In genomic region chr14:58276208-58276607, GRCh38 we compare ENCODE assay signal across 17 cellular contexts. TPM values are rescaled to one million over a fixed set of nuclear protein-coding genes. Genes with fewer than 3 reads are reported as not detected.
DNase-seq lines count a peak whose midpoint lies in the region; ATAC-seq and TF ChIP-seq lines count a peak whose summit lies in the region.
"Had no signal": no experiment of that assay in that cellular context is flagged by ENCODE, and none has a peak within 500 bp of the region (broad histone marks: within the 10 kb centered on the region; RNA-seq: fewer than 3 reads in every experiment).

No MANE protein-coding gene starts in this region.

- H3K27ac ChIP-seq in RWPE2 (ENCODE audit: poor library complexity, severe bottlenecking) (peak overlapping the region; percentile 6), brain microvascular endothelial cell (no peak overlapping the region)
- H3K27ac ChIP-seq: cardiac muscle cell had no signal

- H3K27me3 Mint-ChIP-seq in activated naive CD4-positive, alpha-beta T cell treated with anti-CD3 and anti-CD28 coated beads, Interleukin-2, amount 10 ng/mL, durations not matched to agents 7 days and 5 days: no peaks in the 10 kb centered on the region
- H3K27me3 Mint-ChIP-seq in dendritic cell treated with granulocyte-macrophage colony-stimulating factor and Interleukin-4, amounts not matched to agents 40 ng/mL and 50 ng/mL, for 4 days: no peaks in the 10 kb centered on the region
- H3K27me3 Mint-ChIP-seq in stimulated activated naive CD8-positive, alpha-beta T cell treated with anti-CD3 and anti-CD28 coated beads, Interleukin-15, Interleukin-2, amounts not matched to agents 100 ng/mL and 50 ng/mL, for 24 hours: no peaks in the 10 kb centered on the region

- H3K36me3 Mint-ChIP-seq in activated naive CD4-positive, alpha-beta T cell treated with anti-CD3 and anti-CD28 coated beads, Interleukin-2, amount 10 ng/mL, durations not matched to agents 7 days and 5 days: peaks cover 60% of the 10 kb centered on the region
- H3K36me3 Mint-ChIP-seq in dendritic cell treated with granulocyte-macrophage colony-stimulating factor and Interleukin-4, amounts not matched to agents 40 ng/mL and 50 ng/mL, for 4 days (ENCODE audit: low read depth): peaks cover 89% of the 10 kb centered on the region
- H3K36me3 Mint-ChIP-seq in stimulated activated naive CD8-positive, alpha-beta T cell treated with anti-CD3 and anti-CD28 coated beads, Interleukin-15, Interleukin-2, amounts not matched to agents 100 ng/mL and 50 ng/mL, for 24 hours (ENCODE audit: low read depth): peaks cover 70% of the 10 kb centered on the region

- TF ChIP-seq CTCF in RWPE2 (IDR thresholded peaks at IDR 0.05; ENCODE audit: poor library complexity, severe bottlenecking): no peak
- no peak for TF ChIP-seq CTCF in brain microvascular endothelial cell (IDR thresholded peaks at IDR 0.05; ENCODE audit: low read depth, low read length, missing control alignments)

- peaks cover 4% of the 10 kb centered on the region for H3K4me1 ChIP-seq in RWPE2 (ENCODE audit: insufficient read depth, poor library complexity, severe bottlenecking)

- no peak overlapping the region for H3K4me3 Mint-ChIP-seq in activated naive CD4-positive, alpha-beta T cell treated with anti-CD3 and anti-CD28 coated beads, Interleukin-2, amount 10 ng/mL, durations not matched to agents 7 days and 5 days
- H3K4me3 Mint-ChIP-seq in dendritic cell treated with granulocyte-macrophage colony-stimulating factor and Interleukin-4, amounts not matched to agents 40 ng/mL and 50 ng/mL, for 4 days: no peak overlapping the region
- H3K4me3 Mint-ChIP-seq in stimulated activated naive CD8-positive, alpha-beta T cell treated with anti-CD3 and anti-CD28 coated beads, Interleukin-15, Interleukin-2, amounts not matched to agents 100 ng/mL and 50 ng/mL, for 24 hours: peak overlapping the region; percentile 31
- H3K4me3 Mint-ChIP-seq: endodermal cell had no signal

- H3K27me3 ChIP-seq in RWPE2 (ENCODE audit: insufficient read depth, poor library complexity, severe bottlenecking): no peaks in the 10 kb centered on the region
- H3K27me3 ChIP-seq in brain microvascular endothelial cell (replicated peaks): no peaks in the 10 kb centered on the region
- H3K27me3 ChIP-seq: cardiac muscle cell had no signal

- intact Hi-C loops in dendritic cell treated with granulocyte-macrophage colony-stimulating factor and Interleukin-4, amounts not matched to agents 40 ng/mL and 50 ng/mL, for 4 days (cut with micrococcal nuclease): no loop called here

- CTCF ChIA-PET in activated naive CD4-positive, alpha-beta T cell treated with anti-CD3 and anti-CD28 coated beads, Interleukin-2, amount 10 ng/mL, durations not matched to agents 7 days and 5 days (lab: Charles Lee): no interaction called here

- in situ Hi-C loops in brain microvascular endothelial cell (cut with HindIII; ENCODE audit: low pct_ligation_motif_present, low sequenced_read_pairs): no loop called here

- peaks cover 44% of the 10 kb centered on the region for H3K4me1 Mint-ChIP-seq in activated naive CD4-positive, alpha-beta T cell treated with anti-CD3 and anti-CD28 coated beads, Interleukin-2, amount 10 ng/mL, durations not matched to agents 7 days and 5 days
- H3K4me1 Mint-ChIP-seq in dendritic cell treated with granulocyte-macrophage colony-stimulating factor and Interleukin-4, amounts not matched to agents 40 ng/mL and 50 ng/mL, for 4 days (ENCODE audit: low read depth): peaks cover 44% of the 10 kb centered on the region
- H3K4me1 Mint-ChIP-seq in stimulated activated naive CD8-positive, alpha-beta T cell treated with anti-CD3 and anti-CD28 coated beads, Interleukin-15, Interleukin-2, amounts not matched to agents 100 ng/mL and 50 ng/mL, for 24 hours (ENCODE audit: low read depth): peaks cover 48% of the 10 kb centered on the region
- H3K4me1 Mint-ChIP-seq: endodermal cell had no signal

- H3K9me3 Mint-ChIP-seq in activated naive CD4-positive, alpha-beta T cell treated with anti-CD3 and anti-CD28 coated beads, Interleukin-2, amount 10 ng/mL, durations not matched to agents 7 days and 5 days: no peaks in the 10 kb centered on the region
- H3K9me3 Mint-ChIP-seq in dendritic cell treated with granulocyte-macrophage colony-stimulating factor and Interleukin-4, amounts not matched to agents 40 ng/mL and 50 ng/mL, for 4 days: no peaks in the 10 kb centered on the region
- no peaks in the 10 kb centered on the region for H3K9me3 Mint-ChIP-seq in stimulated activated naive CD8-positive, alpha-beta T cell treated with anti-CD3 and anti-CD28 coated beads, Interleukin-15, Interleukin-2, amounts not matched to agents 100 ng/mL and 50 ng/mL, for 24 hours
- H3K9me3 Mint-ChIP-seq: endodermal cell had no signal

- H3K27ac Mint-ChIP-seq in activated naive CD4-positive, alpha-beta T cell treated with anti-CD3 and anti-CD28 coated beads, Interleukin-2, amount 10 ng/mL, durations not matched to agents 7 days and 5 days: peak overlapping the region; percentile 81
- H3K27ac Mint-ChIP-seq in dendritic cell treated with granulocyte-macrophage colony-stimulating factor and Interleukin-4, amounts not matched to agents 40 ng/mL and 50 ng/mL, for 4 days: peak overlapping the region; percentile 82
- peak overlapping the region; percentile 90 for H3K27ac Mint-ChIP-seq in stimulated activated naive CD8-positive, alpha-beta T cell treated with anti-CD3 and anti-CD28 coated beads, Interleukin-15, Interleukin-2, amounts not matched to agents 100 ng/mL and 50 ng/mL, for 24 hours

- H3K36me3 ChIP-seq in RWPE2 (ENCODE audit: low read depth) (peaks cover 90% of the 10 kb centered on the region), brain microvascular endothelial cell (replicated peaks) (peaks cover 27% of the 10 kb centered on the region)

- no peak overlapping the region for H3K4me3 ChIP-seq in RWPE2 (ENCODE audit: severe bottlenecking)
- no peak overlapping the region for H3K4me3 ChIP-seq in brain microvascular endothelial cell (ENCODE audit: low read depth, low read length)
- H3K4me3 ChIP-seq: cardiac muscle cell had no signal

- DNase-seq in activated naive CD4-positive, alpha-beta T cell treated with anti-CD3 and anti-CD28 coated beads, Interleukin-2, amount 10 ng/mL, durations not matched to agents 7 days and 5 days: no peak
- no peak for DNase-seq in activated naive CD4-positive, alpha-beta T cell treated with anti-CD3 and anti-CD28 coated beads, Interleukin-2, amount 50 U/mL, for 16 hours
- DNase-seq in RWPE2 (ENCODE audit: low spot score): no peak
- DNase-seq in left lobe of liver (ENCODE audit: low spot score): no peak
- DNase-seq in brain microvascular endothelial cell: no peak
- DNase-seq: activated CD4-positive, alpha-beta T cell treated with anti-CD3 and anti-CD28 coated beads for 48 hours; endodermal cell; left ventricle myocardium superior; NCI-H1436 treated with DMSO at 0.1 percent for 48 hours; NCI-H226; NK-92 treated with Interleukin-12 subunit alpha and Interleukin-12 subunit beta, amount 100 ng/mL, for 24 hours; stimulated activated CD4-positive, alpha-beta T cell treated with anti-CD3 and anti-CD28 coated beads, Interleukin-15, amount 100 ng/mL, for 24 hours; T1000 had no signal

- ATAC-seq in RWPE2 (ENCODE audit: low read depth): peak; percentile 54
- ATAC-seq in left lobe of liver: no peak
- ATAC-seq in GM21825 (IDR thresholded peaks at IDR 0.05; ENCODE audit: unreplicated experiment): no peak
- ATAC-seq: left ventricle myocardium superior had no signal

- H3K9me3 ChIP-seq in RWPE2 (ENCODE audit: severe bottlenecking): no peaks in the 10 kb centered on the region

RNA-seq across cellular contexts. Expression of gene ARID4A, which starts 22.1 kb away (rescaled TPM):
- total RNA-seq in left lobe of liver: 16.7 TPM

RNA-seq across cellular contexts. Expression of gene PSMA3, which starts 31.6 kb away (rescaled TPM):
- total RNA-seq in left lobe of liver: 112 TPM
